1 cellular context compared by ENCODE assay signal in genomic region chr20:46539113-46539512, GRCh38.
TF ChIP-seq lines count a peak whose summit lies in the region.

No MANE protein-coding gene starts in this region.

TF ChIP-seq in HCT116, 20 proteins besides CTCF, POLR2A, EP300 and RAD21:
- TF ChIP-seq SIN3A (IDR thresholded peaks at IDR 0.05; ENCODE audit: low read depth), result no peak
- no peak for TF ChIP-seq EGR1 (IDR thresholded peaks at IDR 0.05; ENCODE audit: low read depth)
- TF ChIP-seq, protein P1, sequence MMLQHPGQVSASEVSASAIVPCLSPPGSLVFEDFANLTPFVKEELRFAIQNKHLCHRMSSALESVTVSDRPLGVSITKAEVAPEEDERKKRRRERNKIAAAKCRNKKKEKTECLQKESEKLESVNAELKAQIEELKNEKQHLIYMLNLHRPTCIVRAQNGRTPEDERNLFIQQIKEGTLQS (IDR thresholded peaks at IDR 0.05), result no peak
- TF ChIP-seq, protein P2, sequence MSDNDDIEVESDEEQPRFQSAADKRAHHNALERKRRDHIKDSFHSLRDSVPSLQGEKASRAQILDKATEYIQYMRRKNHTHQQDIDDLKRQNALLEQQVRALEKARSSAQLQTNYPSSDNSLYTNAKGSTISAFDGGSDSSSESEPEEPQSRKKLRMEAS (IDR thresholded peaks at IDR 0.05), result no peak
- no peak for TF ChIP-seq YY1 (IDR thresholded peaks at IDR 0.05; ENCODE audit: extremely low read depth, insufficient replicate concordance, low read depth, low read length)
- no peak for TF ChIP-seq ZNF274 (IDR thresholded peaks at IDR 0.05; ENCODE audit: low read depth, low read length)
- no peak for TF ChIP-seq EZH2 (IDR thresholded peaks at IDR 0.05)
- no peak for TF ChIP-seq SP1 (IDR thresholded peaks at IDR 0.05; ENCODE audit: low read depth)
- TF ChIP-seq CBX3 (IDR thresholded peaks at IDR 0.05; ENCODE audit: low read depth), result no peak
- TF ChIP-seq ELF1 (IDR thresholded peaks at IDR 0.05; ENCODE audit: borderline replicate concordance, low read depth), result no peak
